Comparison of ENCODE assay signal across 9 cellular contexts in genomic region chr6:106117579-106117978, GRCh38.
A peak's percentile ranks its signal among the peaks of the same experiment; 100 is the strongest.
DNase-seq lines count a peak whose midpoint lies in the region; ATAC-seq lines count a peak whose summit lies in the region.
"Had no signal": no experiment of that assay in that cellular context is flagged by ENCODE, and none has a peak within 500 bp of the region (broad histone marks: within the 10 kb centered on the region; RNA-seq: fewer than 3 reads in every experiment).

No MANE protein-coding gene starts in this region.

- peak; percentile 31 for DNase-seq in activated T-cell treated with anti-CD3 and anti-CD28 coated beads for 1 hour (ENCODE audit: low read depth)
- no peak for DNase-seq in activated T-cell treated with anti-CD3 and anti-CD28 coated beads for 4 hours
- peak; percentile 61 for DNase-seq in NOMO-1 treated with DMSO at 0.1 percent for 48 hours (lab: John Stamatoyannopoulos, UW; ENCODE audit: unreplicated experiment)
- DNase-seq in activated naive CD4-positive, alpha-beta T cell treated with Interleukin-2 at 50 U/mL for 16 hours, result peak; percentile 57
- peak; percentile 48 to 71 for DNase-seq in stimulated activated naive CD8-positive, alpha-beta T cell treated with anti-CD3 and anti-CD28 coated beads, Interleukin-15, amount 100 ng/mL, for 72 hours
- no peak for DNase-seq in NCI-H146 (lab: John Stamatoyannopoulos, UW)
- DNase-seq: foreskin melanocyte had no signal

- no peaks in the 10 kb centered on the region for H3K9me3 Mint-ChIP-seq in stimulated activated naive CD8-positive, alpha-beta T cell treated with anti-CD3 and anti-CD28 coated beads, Interleukin-15, amount 100 ng/mL, for 72 hours

- H3K27ac Mint-ChIP-seq in stimulated activated naive CD8-positive, alpha-beta T cell treated with anti-CD3 and anti-CD28 coated beads, Interleukin-15, amount 100 ng/mL, for 72 hours, result peak overlapping the region; percentile 69 to 70

- H3K4me1 Mint-ChIP-seq in stimulated activated naive CD8-positive, alpha-beta T cell treated with anti-CD3 and anti-CD28 coated beads, Interleukin-15, amount 100 ng/mL, for 72 hours, result peaks cover 96% of the 10 kb centered on the region

- H3K4me3 Mint-ChIP-seq in stimulated activated naive CD8-positive, alpha-beta T cell treated with anti-CD3 and anti-CD28 coated beads, Interleukin-15, amount 100 ng/mL, for 72 hours, result peak overlapping the region; percentile 9 to 64

- no peaks in the 10 kb centered on the region for H3K27me3 Mint-ChIP-seq in stimulated activated naive CD8-positive, alpha-beta T cell treated with anti-CD3 and anti-CD28 coated beads, Interleukin-15, amount 100 ng/mL, for 72 hours

- peak; percentile 87 for ATAC-seq in stimulated activated naive CD8-positive, alpha-beta T cell treated with anti-CD3 and anti-CD28 coated beads, Interleukin-15, amount 100 ng/mL, for 72 hours
- ATAC-seq in HG03521 (IDR thresholded peaks at IDR 0.05; ENCODE audit: unreplicated experiment) (no peak), HG03280 (IDR thresholded peaks at IDR 0.05; ENCODE audit: unreplicated experiment) (no peak)

Comparison
In these comparisons a context has a peak if more than half of its experiments do, and no peak if none do; other contexts are left out.
1. DNase-seq: peak in activated T-cell treated with anti-CD3 and anti-CD28 coated beads for 1 hour (single experiment), NOMO-1 treated with DMSO at 0.1 percent for 48 hours (single experiment), activated naive CD4-positive, alpha-beta T cell treated with Interleukin-2 at 50 U/mL for 16 hours (single experiment) and stimulated activated naive CD8-positive, alpha-beta T cell treated with anti-CD3 and anti-CD28 coated beads, Interleukin-15, amount 100 ng/mL, for 72 hours (2 of 2); none in activated T-cell treated with anti-CD3 and anti-CD28 coated beads for 4 hours (single experiment) and NCI-H146 (single experiment).